16 cellular contexts compared by ENCODE assay signal in genomic region chr3:13865106-13865505, GRCh38. TPM values are rescaled to one million over a fixed set of nuclear protein-coding genes. Genes with fewer than 3 reads are reported as not detected.
"Had no signal": no experiment of that assay in that cellular context is flagged by ENCODE, and none has a peak within 500 bp of the region (broad histone marks: within the 10 kb centered on the region; RNA-seq: fewer than 3 reads in every experiment).

No MANE protein-coding gene starts in this region.

- H3K4me3 ChIP-seq: psoas muscle, right lobe of liver, smooth muscle cell, thoracic aorta had no signal

- H3K36me3 ChIP-seq: brain microvascular endothelial cell, right lobe of liver, thoracic aorta had no signal

- H3K27me3 ChIP-seq: brain microvascular endothelial cell, right lobe of liver had no signal

- H3K27ac ChIP-seq: brain microvascular endothelial cell, epithelial cell of prostate, psoas muscle, right lobe of liver, thoracic aorta had no signal

- H3K9me3 ChIP-seq: psoas muscle, right lobe of liver, thoracic aorta had no signal

- ATAC-seq: psoas muscle, right lobe of liver had no signal

- H3K4me1 ChIP-seq: psoas muscle, right lobe of liver had no signal

- DNase-seq: activated naive CD4-positive, alpha-beta T cell treated with Interleukin-2 at 50 U/mL for 16 hours; brain microvascular endothelial cell; cerebellar nuclear complex; dermis blood vessel endothelial cell; foreskin melanocyte; head of caudate nucleus; psoas muscle; right lobe of liver; SIG-M5; T-helper 9 cell had no signal

RNA-seq across cellular contexts. Expression of gene WNT7A, which starts 14.8 kb away (rescaled TPM):
- total RNA-seq: fibroblast of lung, mesenteric fat pad, osteoblast, psoas muscle, right lobe of liver, thoracic aorta had no signal
- polyA plus RNA-seq: fibroblast of lung had no signal
